ENCODE assay signal across 8 cellular contexts in the genomic region with DNA sequence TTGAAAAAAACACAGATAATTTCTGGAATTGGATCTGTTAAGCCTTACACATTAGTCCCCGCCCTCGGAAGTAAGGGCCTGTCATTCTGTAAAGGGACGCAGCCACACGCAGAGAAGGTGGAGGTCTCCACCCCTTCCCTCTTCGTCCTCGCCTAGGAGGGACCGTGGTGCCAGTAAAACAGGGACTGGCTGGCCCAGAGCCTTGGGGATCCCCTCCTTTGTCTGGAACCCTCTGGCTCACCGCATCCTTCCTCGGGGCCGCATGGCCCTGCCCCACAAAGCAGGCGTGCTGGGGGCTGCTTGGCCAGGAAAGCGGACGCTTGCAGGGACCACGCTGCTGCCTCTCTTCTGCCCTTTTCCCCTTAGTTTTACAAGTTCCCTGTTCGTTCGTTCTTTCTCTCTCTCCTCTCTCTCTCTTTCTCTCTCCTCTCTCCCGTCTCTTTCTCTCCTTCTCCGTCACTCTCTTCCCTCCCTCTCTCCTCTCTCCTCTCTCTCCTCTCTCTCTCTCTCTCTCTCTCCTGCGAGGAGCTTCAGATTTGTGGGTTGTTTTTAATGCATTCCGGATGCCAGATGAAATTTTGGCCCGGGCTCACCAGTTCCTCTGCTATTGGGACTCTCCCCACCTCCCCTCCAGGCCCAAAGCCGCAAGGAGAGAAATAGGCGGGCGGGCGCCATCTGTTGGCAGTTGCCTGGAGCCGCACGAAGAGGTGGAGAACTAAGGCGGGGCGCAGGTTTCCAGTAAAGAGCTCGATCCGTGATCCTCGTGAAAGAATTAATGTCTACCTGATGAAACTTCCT. TPM values are rescaled to one million over a fixed set of nuclear protein-coding genes. Genes with fewer than 3 reads are reported as not detected.
A peak's percentile ranks its signal among the peaks of the same experiment; 100 is the strongest.
DNase-seq lines count a peak whose midpoint lies in the region; ATAC-seq and TF ChIP-seq lines count a peak whose summit lies in the region.

No MANE protein-coding gene starts in this region.

- peak; percentile 87 to 93 (median 92) for TF ChIP-seq CTCF in uterus (IDR thresholded peaks at IDR 0.05)

- peaks cover 12 to 14% (median 12%) of the 10 kb centered on the region in 3 donors for H3K4me1 Mint-ChIP-seq in T-cell

- CTCF ChIA-PET in T-cell (lab: Charles Lee), result interaction anchor here (0.6 to 1.5 kb wide), 6 partner anchors 9 to 663 kb away, joined by 3 to 16 read pairs (median 4); no protein-coding TSS in a partner anchor

- peak overlapping the region; percentile 16 to 22 for H3K4me3 ChIP-seq in uterus

- no peaks in the 10 kb centered on the region for H3K4me1 ChIP-seq in uterus

- H3K9me3 ChIP-seq in uterus, result no peaks in the 10 kb centered on the region

- peak in 1 of 2 donors; percentile 20 for TF ChIP-seq POLR2A in uterus (IDR thresholded peaks at IDR 0.05)

- no peak overlapping the region for H3K4me3 Mint-ChIP-seq in T-cell

- POLR2A ChIA-PET in T-cell (lab: Charles Lee), result no interaction called here

- H3K36me3 Mint-ChIP-seq in T-cell, result peaks cover 48% of the 10 kb centered on the region

- intact Hi-C loops in left ventricle myocardium superior (cut with micrococcal nuclease), result loop anchor here (10.0 kb wide), 1 partner anchor 238 kb away; a partner anchor contains a TSS
- intact Hi-C loops in uterus (cut with DNase I; ENCODE audit: low total_unique reads), result loop anchor here (2.0 kb wide), 1 partner anchor 242 kb away; no protein-coding TSS in a partner anchor

- H3K9me3 Mint-ChIP-seq in T-cell, result no peaks in the 10 kb centered on the region

- H3K27ac ChIP-seq in uterus, result peak overlapping the region; percentile 82 to 87

- no peaks in the 10 kb centered on the region for H3K27me3 ChIP-seq in uterus

- no peaks in the 10 kb centered on the region for H3K27me3 Mint-ChIP-seq in T-cell

- DNase-seq in CD1c-positive myeloid dendritic cell (ENCODE audit: extremely low spot score) (peak; percentile 82), HPDE6-E6E7 (ENCODE audit: extremely low spot score) (peak; percentile 66), T-cell (peak; percentile 19 to 73 (median 52)), amygdala (lab: John Stamatoyannopoulos, UW) (peak in 55 of 56 donors; percentile 16 to 85 (median 70)), left ventricle myocardium superior (peak; percentile 94), renal cortical epithelial cell (ENCODE audit: low read depth) (peak; percentile 16), uterus (peak; percentile 94 to 95)

- H3K27ac Mint-ChIP-seq in T-cell, result no peak overlapping the region

- no peaks in the 10 kb centered on the region for H3K36me3 ChIP-seq in uterus

- ATAC-seq in GM19397 (IDR thresholded peaks at IDR 0.05; ENCODE audit: unreplicated experiment) (peak; percentile 71), T-cell (replicated peaks in 1 of 4) (peak; percentile 61 to 77 (median 77)), left ventricle myocardium superior (peak; percentile 95)

RNA-seq across cellular contexts. Expression of a gene that starts 35.1 kb away (rescaled TPM):
- total RNA-seq in T-cell (1 to 10 TPM; 4.7 to 10.0 (median 9.0) TPM), left ventricle myocardium superior (1.4 TPM), renal cortical epithelial cell (1.2 TPM in 1 of 2 replicates, not detected in the other), uterus (10 to 100 TPM in 1 of 4 donors, 1 to 10 TPM in 2, under 1 TPM in 1; 0.29 to 22.8 (median 4.2) TPM)

Comparison
In these comparisons a context has a peak if more than half of its experiments do, and no peak if none do; other contexts are left out.
1. Peak in every context shown above with its lines: DNase-seq, ATAC-seq, H3K4me3 ChIP-seq and H3K27ac ChIP-seq.
2. DNase-seq: peak in every context shown above with its lines; median percentile 94 in uterus; 94 in left ventricle myocardium superior; 82 in CD1c-positive myeloid dendritic cell; 70 in amygdala; 66 in HPDE6-E6E7; 52 in T-cell; 16 in renal cortical epithelial cell.